17 cellular contexts compared by ENCODE assay signal in the genomic region with DNA sequence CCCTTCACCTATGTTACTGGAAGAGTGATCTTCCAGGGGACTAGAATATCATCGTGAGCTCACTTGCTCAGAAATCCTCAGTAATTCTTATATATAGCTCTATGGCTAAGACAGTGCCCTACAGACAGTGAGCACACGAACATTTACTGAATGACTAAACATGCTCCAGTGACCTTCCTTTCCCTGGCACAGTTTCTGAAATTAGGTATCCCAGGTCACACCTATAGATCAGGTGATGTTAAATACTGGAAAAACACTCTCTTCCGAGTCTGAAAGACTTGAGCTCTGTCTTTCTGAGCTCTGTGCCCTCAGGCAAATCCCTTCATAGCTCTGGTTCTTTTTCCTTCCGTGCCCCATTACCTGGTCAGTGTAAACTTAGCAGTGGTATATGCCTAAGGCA.
A peak's percentile ranks its signal among the peaks of the same experiment; 100 is the strongest.
DNase-seq lines count a peak whose midpoint lies in the region; ATAC-seq and TF ChIP-seq lines count a peak whose summit lies in the region.
"Had no signal": no experiment of that assay in that cellular context is flagged by ENCODE, and none has a peak within 500 bp of the region (broad histone marks: within the 10 kb centered on the region; RNA-seq: fewer than 3 reads in every experiment).

No MANE protein-coding gene starts in this region.

- peaks cover 0 to 2% (median 0%) of the 10 kb centered on the region in 11 donors for H3K9me3 Mint-ChIP-seq in naive thymus-derived CD4-positive, alpha-beta T cell
- H3K9me3 Mint-ChIP-seq in activated naive CD4-positive, alpha-beta T cell treated with anti-CD3 and anti-CD28 coated beads for 36 hours: no peaks in the 10 kb centered on the region
- H3K9me3 Mint-ChIP-seq: CD8-positive, alpha-beta T cell had no signal

- no peak overlapping the region for H3K4me3 Mint-ChIP-seq in naive thymus-derived CD4-positive, alpha-beta T cell
- no peak overlapping the region for H3K4me3 Mint-ChIP-seq in activated naive CD4-positive, alpha-beta T cell treated with anti-CD3 and anti-CD28 coated beads for 36 hours
- H3K4me3 Mint-ChIP-seq: CD14-positive monocyte; CD8-positive, alpha-beta T cell had no signal

- no peak overlapping the region for H2BK12ac ChIP-seq in mesenchymal stem cell (ENCODE audit: low read length in 2 of 2)

- CTCF ChIA-PET in naive thymus-derived CD4-positive, alpha-beta T cell (lab: Charles Lee): no interaction called here
- CTCF ChIA-PET in activated naive CD4-positive, alpha-beta T cell treated with anti-CD3 and anti-CD28 coated beads for 36 hours (lab: Charles Lee): interaction anchor here (0.6 kb wide), 1 partner anchor 18 kb away, joined by 3 read pairs; no protein-coding TSS in a partner anchor

- DNase-seq in SIG-M5 treated with dmso at 0.1 percent for 504 hours (lab: John Stamatoyannopoulos, UW; ENCODE audit: unreplicated experiment) (peak; percentile 11), SIG-M5 (lab: John Stamatoyannopoulos, UW) (no peak), breast epithelium (ENCODE audit: low spot score in 2 of 2) (no peak), mesenchymal stem cell (no peak), psoas muscle (no peak), HuH-7 (ENCODE audit: low spot score) (no peak)
- no peak for DNase-seq in naive thymus-derived CD4-positive, alpha-beta T cell
- no peak for DNase-seq in activated naive CD4-positive, alpha-beta T cell treated with anti-CD3 and anti-CD28 coated beads for 36 hours
- DNase-seq: CD8-positive, alpha-beta T cell; COR-L47; DMS153; DMS79 treated with DMSO at 0.1 percent for 48 hours; EL; GDM1 had no signal

- H2BK120ac ChIP-seq in mesenchymal stem cell (ENCODE audit: low read depth, low read length): no peak overlapping the region

- no peak overlapping the region for H3K4me2 ChIP-seq in mesenchymal stem cell (ENCODE audit: low read length, poor library complexity, severe bottlenecking)

- H3K9me3 ChIP-seq in breast epithelium (no peaks in the 10 kb centered on the region), mesenchymal stem cell (ENCODE audit: control insufficient read depth, low read length) (no peaks in the 10 kb centered on the region), psoas muscle (no peaks in the 10 kb centered on the region)
- no peaks in the 10 kb centered on the region for H3K9me3 ChIP-seq in naive thymus-derived CD4-positive, alpha-beta T cell (ENCODE audit: control insufficient read depth in 2 of 3, low read length in 3 of 3)
- H3K9me3 ChIP-seq: HAP-1 had no signal

- H4K8ac ChIP-seq in mesenchymal stem cell (ENCODE audit: low read length): no peak overlapping the region

- no peaks in the 10 kb centered on the region for H3K36me3 ChIP-seq in breast epithelium
- H3K36me3 ChIP-seq in mesenchymal stem cell (ENCODE audit: control insufficient read depth in 1 of 2, insufficient read depth in 2 of 2, low read depth in 1 of 2, low read length in 2 of 2): no peaks in the 10 kb centered on the region
- no peaks in the 10 kb centered on the region for H3K36me3 ChIP-seq in psoas muscle (ENCODE audit: insufficient read depth in 1 of 2, low read depth in 1 of 2)
- H3K36me3 ChIP-seq in naive thymus-derived CD4-positive, alpha-beta T cell (ENCODE audit: control insufficient read depth in 2 of 3, insufficient read depth in 3 of 3, low read length in 3 of 3): no peaks in the 10 kb centered on the region
- H3K36me3 ChIP-seq: HAP-1 had no signal

- H2AK5ac ChIP-seq in mesenchymal stem cell (ENCODE audit: low read length, severe bottlenecking): peak overlapping the region; percentile 16

- intact Hi-C loops in breast epithelium (cut with DNase I; ENCODE audit: low total_unique reads) (no loop called here), psoas muscle (cut with DNase I) (no loop called here)
- intact Hi-C loops in naive thymus-derived CD4-positive, alpha-beta T cell (cut with micrococcal nuclease): no loop called here
- intact Hi-C loops in activated naive CD4-positive, alpha-beta T cell treated with anti-CD3 and anti-CD28 coated beads for 36 hours (cut with micrococcal nuclease): no loop called here

- no peak overlapping the region for H4K91ac ChIP-seq in mesenchymal stem cell (ENCODE audit: low read length)

- no peak overlapping the region for H3K23ac ChIP-seq in mesenchymal stem cell (ENCODE audit: low read length in 2 of 2)

- H2BK15ac ChIP-seq in mesenchymal stem cell (ENCODE audit: low read depth, poor library complexity, severe bottlenecking): no peak overlapping the region

- peak in 3 of 4 donors; percentile 83 to 87 (median 86) for ATAC-seq in psoas muscle
- ATAC-seq in naive thymus-derived CD4-positive, alpha-beta T cell: no peak
- ATAC-seq: CD8-positive, alpha-beta T cell had no signal

- H3K4me1 Mint-ChIP-seq in naive thymus-derived CD4-positive, alpha-beta T cell: no peaks in the 10 kb centered on the region
- no peaks in the 10 kb centered on the region for H3K4me1 Mint-ChIP-seq in activated naive CD4-positive, alpha-beta T cell treated with anti-CD3 and anti-CD28 coated beads for 36 hours (ENCODE audit: low read depth)
- H3K4me1 Mint-ChIP-seq: CD14-positive monocyte had no signal

- H3K18ac ChIP-seq in mesenchymal stem cell (ENCODE audit: low read depth in 1 of 2, low read length in 2 of 2): no peak overlapping the region

- H3K9ac ChIP-seq in mesenchymal stem cell (ENCODE audit: low read length): no peak overlapping the region

- peak overlapping the region; percentile 37 to 44 for H3K27ac ChIP-seq in breast epithelium
- no peak overlapping the region for H3K27ac ChIP-seq in mesenchymal stem cell (ENCODE audit: low read length, poor library complexity, severe bottlenecking)
- no peak overlapping the region for H3K27ac ChIP-seq in psoas muscle
- no peak overlapping the region for H3K27ac ChIP-seq in naive thymus-derived CD4-positive, alpha-beta T cell (ENCODE audit: low read depth, low read length)
- H3K27ac ChIP-seq: 22Rv1 had no signal

- no peak overlapping the region for H2BK5ac ChIP-seq in mesenchymal stem cell (ENCODE audit: low read depth, low read length, poor library complexity, severe bottlenecking)

- H3K4me1 ChIP-seq in breast epithelium (no peaks in the 10 kb centered on the region), mesenchymal stem cell (ENCODE audit: control insufficient read depth, insufficient read depth, low read depth, low read length) (peaks cover 6% of the 10 kb centered on the region), psoas muscle (no peaks in the 10 kb centered on the region)
- no peaks in the 10 kb centered on the region for H3K4me1 ChIP-seq in naive thymus-derived CD4-positive, alpha-beta T cell (ENCODE audit: control insufficient read depth in 2 of 2, insufficient read depth in 2 of 2, low read length in 2 of 2)
- H3K4me1 ChIP-seq: HAP-1 had no signal

- no peak for TF ChIP-seq CTCF in breast epithelium (IDR thresholded peaks at IDR 0.05)
- TF ChIP-seq CTCF in psoas muscle (IDR thresholded peaks at IDR 0.05): no peak

- WGBS in mesenchymal stem cell: 78% methylated on average over 4 of the region's 4 CpGs
- 70 to 88% (median 73%) methylated on average over 4 of the region's 4 CpGs for WGBS in psoas muscle, 3 donors

- H3K27ac Mint-ChIP-seq in naive thymus-derived CD4-positive, alpha-beta T cell: no peak overlapping the region
- no peak overlapping the region for H3K27ac Mint-ChIP-seq in activated naive CD4-positive, alpha-beta T cell treated with anti-CD3 and anti-CD28 coated beads for 36 hours
- H3K27ac Mint-ChIP-seq: CD8-positive, alpha-beta T cell had no signal

- no peaks in the 10 kb centered on the region for H3K27me3 ChIP-seq in breast epithelium
- H3K27me3 ChIP-seq in mesenchymal stem cell (ENCODE audit: control insufficient read depth in 1 of 2, insufficient read depth in 1 of 2, low read length in 2 of 2): no peaks in the 10 kb centered on the region
- no peaks in the 10 kb centered on the region for H3K27me3 ChIP-seq in psoas muscle (ENCODE audit: insufficient read depth in 3 of 3, low read length in 2 of 3)
- H3K27me3 ChIP-seq in naive thymus-derived CD4-positive, alpha-beta T cell (ENCODE audit: control insufficient read depth in 2 of 2, insufficient read depth in 2 of 2, low read length in 2 of 2): no peaks in the 10 kb centered on the region

- H3K4me3 ChIP-seq in breast epithelium (no peak overlapping the region), mesenchymal stem cell (ENCODE audit: insufficient read depth in 1 of 2, low read depth in 1 of 2, low read length in 2 of 2) (no peak overlapping the region), psoas muscle (no peak overlapping the region)
- no peak overlapping the region for H3K4me3 ChIP-seq in naive thymus-derived CD4-positive, alpha-beta T cell (ENCODE audit: low read length)
- H3K4me3 ChIP-seq: HAP-1 had no signal

- no peak overlapping the region for H2AFZ ChIP-seq in mesenchymal stem cell (ENCODE audit: low read depth, low read length)

- no peak for TF ChIP-seq POLR2A in breast epithelium (IDR thresholded peaks at IDR 0.05)

- H3K14ac ChIP-seq in mesenchymal stem cell (ENCODE audit: low read length in 2 of 2): no peak overlapping the region

- POLR2A ChIA-PET in naive thymus-derived CD4-positive, alpha-beta T cell (lab: Charles Lee): no interaction called here

- peaks cover 0 to 14% (median 5%) of the 10 kb centered on the region in 5 donors for H3K27me3 Mint-ChIP-seq in naive thymus-derived CD4-positive, alpha-beta T cell
- H3K27me3 Mint-ChIP-seq in activated naive CD4-positive, alpha-beta T cell treated with anti-CD3 and anti-CD28 coated beads for 36 hours (ENCODE audit: low read depth): no peaks in the 10 kb centered on the region

- H3K36me3 Mint-ChIP-seq in naive thymus-derived CD4-positive, alpha-beta T cell: no peaks in the 10 kb centered on the region
- H3K36me3 Mint-ChIP-seq in activated naive CD4-positive, alpha-beta T cell treated with anti-CD3 and anti-CD28 coated beads for 36 hours (ENCODE audit: low read depth): no peaks in the 10 kb centered on the region
- H3K36me3 Mint-ChIP-seq: CD14-positive monocyte; CD8-positive, alpha-beta T cell had no signal

- H3K4ac ChIP-seq in mesenchymal stem cell (ENCODE audit: low read depth in 1 of 2, low read length in 2 of 2): no peak overlapping the region

- H3K79me1 ChIP-seq in mesenchymal stem cell (replicated peaks; ENCODE audit: low read length, poor library complexity, severe bottlenecking): no peaks in the 10 kb centered on the region

Comparison
In these comparisons a context has a peak if more than half of its experiments do, and no peak if none do; other contexts are left out.
1. H3K27ac ChIP-seq: peak in breast epithelium (2 of 2); none in mesenchymal stem cell (single experiment), psoas muscle (single experiment) and naive thymus-derived CD4-positive, alpha-beta T cell (single experiment).